In the genomic region with DNA sequence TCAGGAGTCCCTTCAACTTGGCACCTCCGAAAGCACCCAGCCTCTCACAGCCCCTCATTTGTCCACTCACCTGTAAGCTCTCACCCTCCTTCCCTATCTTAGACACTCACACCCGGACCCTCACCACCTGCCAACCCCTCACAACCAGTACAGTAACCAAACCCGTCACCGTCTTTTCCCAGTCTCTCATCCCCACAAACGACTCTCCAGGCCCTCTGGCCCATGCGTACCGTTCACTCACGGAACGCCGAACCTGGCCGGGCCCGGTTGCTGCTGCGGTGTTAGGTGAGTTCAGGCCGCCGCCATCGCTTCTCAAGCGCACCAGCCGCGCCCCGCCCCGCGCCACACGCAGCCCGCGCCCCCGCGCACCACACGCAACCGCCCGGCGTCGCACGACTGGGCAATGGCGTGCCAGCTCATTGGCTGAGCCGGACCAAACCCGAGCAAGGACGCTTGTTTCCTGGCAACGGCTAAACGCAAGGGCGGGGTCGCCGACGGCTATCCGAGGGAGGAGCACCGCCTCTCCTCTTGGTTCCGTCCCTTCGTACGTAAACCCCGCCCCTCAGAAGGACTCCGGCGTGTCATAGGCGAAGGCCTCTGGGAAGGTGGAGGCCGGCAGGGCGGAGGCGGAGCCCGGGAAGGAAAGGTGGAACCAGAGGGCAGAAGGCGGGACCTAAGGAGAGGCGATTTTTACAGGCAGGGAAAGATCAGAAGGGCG, we compare ENCODE assay signal across 8 cellular contexts. TPM values are rescaled to one million over a fixed set of nuclear protein-coding genes. Genes with fewer than 3 reads are reported as not detected.
A peak's percentile ranks its signal among the peaks of the same experiment; 100 is the strongest.
DNase-seq lines count a peak whose midpoint lies in the region; ATAC-seq and TF ChIP-seq lines count a peak whose summit lies in the region.

Gene FHIP1B (minus strand): TSS at position 323 of the 718 bp plus-strand sequence. CDS start 10,120 bp downstream, outside the sequence.

- no peak for TF ChIP-seq CTCF in Peyer's patch (IDR thresholded peaks at IDR 0.05)

- peaks cover 0 to 16% (median 5%) of the 10 kb centered on the region in 4 donors for H3K4me1 ChIP-seq in Peyer's patch
- peaks cover 13% of the 10 kb centered on the region for H3K4me1 ChIP-seq in muscle layer of colon (ENCODE audit: insufficient read depth, low read length)

- DNase-seq in DMS53 (lab: John Stamatoyannopoulos, UW) = peak; percentile 100
- peak; percentile 97 for DNase-seq in KG1 (lab: John Stamatoyannopoulos, UW)
- DNase-seq in Peyer's patch = peak; percentile 99 to 100 (median 99)
- peak; percentile 99 for DNase-seq in activated T-cell treated with anti-CD3 and anti-CD28 coated beads, Interleukin-2, amount 50 U/mL, for 48 hours
- DNase-seq in stimulated activated CD8-positive, alpha-beta memory T cell treated with anti-CD3 and anti-CD28 coated beads, Interleukin-7, amount 100 ng/mL, for 4 hours (ENCODE audit: low read depth in 2 of 2) = peak; percentile 99

- no peaks in the 10 kb centered on the region for H3K27me3 ChIP-seq in Peyer's patch
- H3K27me3 ChIP-seq in muscle layer of colon (ENCODE audit: control insufficient read depth in 1 of 2, insufficient read depth in 2 of 2, low read length in 2 of 2) = no peaks in the 10 kb centered on the region

- ATAC-seq in GM21723 (IDR thresholded peaks at IDR 0.05; ENCODE audit: unreplicated experiment) = peak; percentile 95
- ATAC-seq in esophagus mucosa = peak; percentile 99

- H3K9me3 ChIP-seq in Peyer's patch = no peaks in the 10 kb centered on the region
- H3K9me3 ChIP-seq in muscle layer of colon (ENCODE audit: low read length) = no peaks in the 10 kb centered on the region

- peak within 1 kb of the TSS; percentile 97 for H3K9ac ChIP-seq in muscle layer of colon (ENCODE audit: low read length)

- peak within 1 kb of the TSS; percentile 64 to 89 (median 72) for H3K4me3 ChIP-seq in Peyer's patch
- H3K4me3 ChIP-seq in muscle layer of colon (ENCODE audit: low read depth in 1 of 2, low read length in 2 of 2) = peak within 1 kb of the TSS; percentile 56 to 98

- H3K27ac ChIP-seq in Peyer's patch (peak within 1 kb of the TSS; percentile 83 to 95 (median 86)), muscle layer of colon (ENCODE audit: low read depth, low read length) (peak within 1 kb of the TSS; percentile 83)

- peak; percentile 54 to 85 for TF ChIP-seq POLR2A in Peyer's patch (IDR thresholded peaks at IDR 0.05)

- H3K36me3 ChIP-seq in Peyer's patch (no peaks in the 10 kb centered on the region), muscle layer of colon (ENCODE audit: insufficient read depth, low read length) (no peaks in the 10 kb centered on the region)

RNA-seq across cellular contexts. Expression of gene FHIP1B, which starts in this region (rescaled TPM):
- 100 to 1,000 TPM; 135 to 484 (median 279) TPM for total RNA-seq in Peyer's patch
- 13.2 TPM for total RNA-seq in esophagus mucosa

Comparison
In these comparisons a context has a peak if more than half of its experiments do, and no peak if none do; other contexts are left out.
1. Peak in every context shown above with its lines: DNase-seq, ATAC-seq, H3K4me3 ChIP-seq and H3K27ac ChIP-seq.